In genomic region chr3:104788807-104789206, GRCh38 we compare ENCODE assay signal across 1 cellular context.
TF ChIP-seq lines count a peak whose summit lies in the region.

No MANE protein-coding gene starts in this region.

TF ChIP-seq in HEK293, 187 proteins besides CTCF, POLR2A, EP300 and RAD21 (continued from another document):
- TF ChIP-seq PRDM2 (tag by site-specific recombination; IDR thresholded peaks at IDR 0.05; ENCODE audit: borderline replicate concordance) (no peak), ZFHX2 (tag by site-specific recombination; conservative IDR thresholded peaks at IDR 0.05) (no peak), ELK4 (IDR thresholded peaks at IDR 0.05; ENCODE audit: borderline replicate concordance, low read depth, low read length) (no peak), PRDM1 (tag by site-specific recombination; IDR thresholded peaks at IDR 0.05) (peak; percentile 26; the same call in 1 of the 2 replicates), PRDM6 (tag by site-specific recombination; IDR thresholded peaks at IDR 0.05) (no peak), ZSCAN5A (tag by site-specific recombination; IDR thresholded peaks at IDR 0.05) (no peak)
